8 cellular contexts compared by ENCODE assay signal in the genomic region with DNA sequence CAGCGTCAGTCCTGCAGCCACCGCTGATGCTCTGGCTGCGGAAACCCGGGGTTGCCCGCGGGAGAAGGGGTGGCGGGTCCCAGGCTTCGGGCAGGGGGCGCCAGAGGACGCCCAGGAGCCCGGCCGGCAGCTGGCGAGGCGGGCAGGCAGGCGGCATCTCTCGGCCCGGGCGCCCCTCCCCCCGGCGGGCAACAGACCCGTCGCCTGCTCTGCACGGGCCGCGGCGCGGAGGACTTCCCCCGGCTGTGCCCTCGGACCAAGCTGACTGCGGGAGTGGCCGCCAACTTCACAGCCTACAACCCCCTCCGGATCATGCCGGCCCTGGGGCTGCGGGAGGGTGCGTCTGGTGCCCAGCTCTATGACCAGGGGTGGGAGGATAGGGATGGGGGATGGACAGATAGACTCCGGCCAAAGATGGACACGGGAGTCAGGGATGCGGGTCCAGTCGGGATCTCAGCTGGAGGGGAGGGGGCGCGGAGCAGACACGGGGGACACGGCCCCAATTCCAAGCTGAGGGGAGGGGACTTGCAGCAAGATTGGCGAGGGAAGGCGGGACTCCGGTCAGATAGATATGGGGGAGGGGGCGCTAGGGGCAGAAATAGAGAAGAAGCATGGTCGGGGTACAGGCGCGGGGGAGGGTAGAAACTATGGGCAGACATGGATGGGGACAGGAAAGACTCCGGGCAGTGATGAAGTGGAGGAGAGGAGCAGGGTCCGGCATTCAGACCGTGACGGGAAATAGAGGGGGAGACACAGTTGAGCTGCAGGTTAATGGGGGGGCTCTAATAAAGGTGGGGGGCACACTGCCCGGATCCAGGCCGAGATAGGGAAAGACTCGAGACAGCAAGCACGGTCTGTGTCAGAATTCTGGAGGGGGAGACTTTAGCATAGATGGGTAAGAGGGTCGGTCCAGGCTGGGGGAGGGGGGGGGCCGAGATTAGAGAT. TPM values are rescaled to one million over a fixed set of nuclear protein-coding genes. Genes with fewer than 3 reads are reported as not detected.
DNase-seq lines count a peak whose midpoint lies in the region; ATAC-seq, FAIRE-seq and TF ChIP-seq lines count a peak whose summit lies in the region.

No MANE protein-coding gene starts in this region.

- POLR2A ChIA-PET in CD4-positive, alpha-beta T cell (lab: Charles Lee): interaction anchor here (0.5 to 1.7 kb wide), 7 partner anchors 26 to 310 kb away, joined by 3 to 13 read pairs (median 3); partner anchors contain the start of genes COL16A1, PTP4A2 and TMEM39B
- POLR2A ChIA-PET in naive thymus-derived CD8-positive, alpha-beta T cell (lab: Charles Lee): interaction anchor here (0.6 to 1.5 kb wide), 7 partner anchors 11 to 601 kb away, joined by 3 to 6 read pairs (median 3); no protein-coding TSS in a partner anchor

- H3K4me1 ChIP-seq in subcutaneous abdominal adipose tissue (ENCODE audit: control insufficient read depth in 5 of 5, insufficient read depth in 5 of 5, low read length in 5 of 5): peaks cover 2 to 42% (median 37%) of the 10 kb centered on the region in 5 donors

- no peak overlapping the region for H3K27ac ChIP-seq in CD4-positive, alpha-beta T cell (ENCODE audit: low read depth, low read length)
- no peak overlapping the region for H3K27ac ChIP-seq in subcutaneous abdominal adipose tissue (ENCODE audit: low read depth, low read length)

- no peaks in the 10 kb centered on the region for H3K9me3 ChIP-seq in CD4-positive, alpha-beta T cell (ENCODE audit: control insufficient read depth, low read length)
- H3K9me3 ChIP-seq in subcutaneous abdominal adipose tissue (ENCODE audit: control insufficient read depth in 5 of 5, low read length in 5 of 5): no peaks in the 10 kb centered on the region

- peak; percentile 20 for FAIRE-seq in HTR-8/SVneo (lab: Jason Lieb, UNC)

- ATAC-seq in CD4-positive, alpha-beta T cell (ENCODE audit: poor library complexity): peak; percentile 51
- peak; percentile 47 to 51 for ATAC-seq in naive thymus-derived CD8-positive, alpha-beta T cell
- no peak for ATAC-seq in GM19324 (IDR thresholded peaks at IDR 0.05; ENCODE audit: low FRiP score, unreplicated experiment)

- CTCF ChIA-PET in CD4-positive, alpha-beta T cell (lab: Charles Lee): interaction anchor here (0.5 to 1.4 kb wide), 10 partner anchors 10 to 201 kb away, joined by 3 to 35 read pairs (median 4); no protein-coding TSS in a partner anchor

- peaks cover 26% of the 10 kb centered on the region for H3K4me1 Mint-ChIP-seq in CD4-positive, alpha-beta T cell (ENCODE audit: low read depth)
- peaks cover 14 to 37% (median 27%) of the 10 kb centered on the region in 4 donors for H3K4me1 Mint-ChIP-seq in naive thymus-derived CD8-positive, alpha-beta T cell

- intact Hi-C loops in CD4-positive, alpha-beta T cell (cut with DNase I, micrococcal nuclease): loop anchor here (1.0 to 5.0 kb wide), 4 partner anchors 26 to 309 kb away; partner anchors contain the start of gene TMEM39B (in 1 of the 2)

- H3K4me3 ChIP-seq in subcutaneous abdominal adipose tissue (ENCODE audit: low read depth in 1 of 5, low read length in 5 of 5): peak overlapping the region; percentile 36 to 53 (median 47)

- no peak overlapping the region for H3K27ac Mint-ChIP-seq in CD4-positive, alpha-beta T cell
- H3K27ac Mint-ChIP-seq in naive thymus-derived CD8-positive, alpha-beta T cell: peak overlapping the region in 1 of 10 donors; percentile 11

- DNase-seq in CD4-positive, alpha-beta T cell: peak; percentile 48 to 74 (median 58)
- DNase-seq in HTR-8/SVneo (ENCODE audit: insufficient read length, low spot score): peak; percentile 68
- DNase-seq in activated T-helper 1 cell treated with Interleukin-2 at 50 U/mL for 16 hours (ENCODE audit: low read depth): peak; percentile 54
- DNase-seq in fibroblast of gingiva (ENCODE audit: low read depth): peak; percentile 31
- peak; percentile 51 to 78 (median 66) for DNase-seq in naive thymus-derived CD8-positive, alpha-beta T cell

- peaks cover 15% of the 10 kb centered on the region for H3K27me3 Mint-ChIP-seq in CD4-positive, alpha-beta T cell
- peaks cover 0 to 12% (median 3%) of the 10 kb centered on the region in 5 donors for H3K27me3 Mint-ChIP-seq in naive thymus-derived CD8-positive, alpha-beta T cell

- no peak overlapping the region for H3K9ac ChIP-seq in subcutaneous abdominal adipose tissue (ENCODE audit: low read length in 5 of 5)

- peaks cover 11% of the 10 kb centered on the region for H3K27me3 ChIP-seq in CD4-positive, alpha-beta T cell (ENCODE audit: control insufficient read depth, insufficient read depth, low read length)
- H3K27me3 ChIP-seq in subcutaneous abdominal adipose tissue (ENCODE audit: control insufficient read depth in 5 of 5, insufficient read depth in 4 of 5, low read length in 5 of 5): peaks cover 7 to 30% (median 21%) of the 10 kb centered on the region in 5 donors

- TF ChIP-seq CTCF in CD4-positive, alpha-beta T cell (IDR thresholded peaks at IDR 0.05): peak; percentile 61

- H3K36me3 Mint-ChIP-seq in CD4-positive, alpha-beta T cell (ENCODE audit: low read depth): no peaks in the 10 kb centered on the region
- no peaks in the 10 kb centered on the region for H3K36me3 Mint-ChIP-seq in naive thymus-derived CD8-positive, alpha-beta T cell

- peak overlapping the region; percentile 86 for H3K4me3 Mint-ChIP-seq in CD4-positive, alpha-beta T cell
- peak overlapping the region; percentile 68 to 90 (median 81) for H3K4me3 Mint-ChIP-seq in naive thymus-derived CD8-positive, alpha-beta T cell

- H3K36me3 ChIP-seq in subcutaneous abdominal adipose tissue (ENCODE audit: control insufficient read depth in 5 of 5, insufficient read depth in 5 of 5, low read length in 5 of 5): no peaks in the 10 kb centered on the region

- no peaks in the 10 kb centered on the region for H3K9me3 Mint-ChIP-seq in CD4-positive, alpha-beta T cell
- H3K9me3 Mint-ChIP-seq in naive thymus-derived CD8-positive, alpha-beta T cell: no peaks in the 10 kb centered on the region

TF ChIP-seq in PFSK-1, 5 proteins besides CTCF, POLR2A, EP300 and RAD21:
- TF ChIP-seq FOXP2 (optimal IDR thresholded peaks at IDR 0.05; ENCODE audit: borderline replicate concordance, extremely low read depth, extremely low read length, insufficient read depth) (peak; percentile 9), SIN3A (IDR thresholded peaks at IDR 0.05; ENCODE audit: borderline replicate concordance, insufficient read depth, low read length) (no peak), TAF1 (IDR thresholded peaks at IDR 0.05; ENCODE audit: borderline replicate concordance, insufficient read depth, low read length) (no peak), POLR2AphosphoS5 (IDR thresholded peaks at IDR 0.05; ENCODE audit: low read depth, low read length) (no peak)

RNA-seq across cellular contexts. Expression of gene ADGRB2, which starts 1.1 kb away (rescaled TPM):
- total RNA-seq in CD4-positive, alpha-beta T cell: under 1 TPM; 0.39 to 0.71 TPM
- polyA plus RNA-seq in PFSK-1 (2012; ENCODE audit: insufficient read length, low read depth): 23.9 TPM
- under 1 TPM in 1 of 2 experiments, not detected in 1; 0.18 TPM for total RNA-seq in naive thymus-derived CD8-positive, alpha-beta T cell
- polyA plus RNA-seq in naive thymus-derived CD8-positive, alpha-beta T cell: under 1 TPM in 2 of 3 donors, not detected in 1; 0.05 to 0.10 TPM

RNA-seq across cellular contexts. Expression of gene SPOCD1, which starts 52.8 kb away (rescaled TPM):
- total RNA-seq in CD4-positive, alpha-beta T cell: under 1 TPM; 0.11 to 0.27 TPM
- 6.0 TPM for polyA plus RNA-seq in PFSK-1 (2012; ENCODE audit: insufficient read length, low read depth)
- total RNA-seq in naive thymus-derived CD8-positive, alpha-beta T cell: under 1 TPM in 1 of 2 experiments, not detected in 1; 0.36 TPM
- not detected for polyA plus RNA-seq in naive thymus-derived CD8-positive, alpha-beta T cell

RNA-seq across cellular contexts. Expression of gene COL16A1, which starts 59.2 kb away (rescaled TPM):
- not detected for total RNA-seq in CD4-positive, alpha-beta T cell
- 160 TPM for polyA plus RNA-seq in PFSK-1 (2012; ENCODE audit: insufficient read length, low read depth)
- not detected for total RNA-seq in naive thymus-derived CD8-positive, alpha-beta T cell
- under 1 TPM in 1 of 3 donors, not detected in 2; 0.20 TPM for polyA plus RNA-seq in naive thymus-derived CD8-positive, alpha-beta T cell
